In genomic region chr1:234600418-234601216, GRCh38 we compare ENCODE assay signal across 8 cellular contexts. TPM values are rescaled to one million over a fixed set of nuclear protein-coding genes. Genes with fewer than 3 reads are reported as not detected.
A peak's percentile ranks its signal among the peaks of the same experiment; 100 is the strongest.
DNase-seq lines count a peak whose midpoint lies in the region; ATAC-seq and TF ChIP-seq lines count a peak whose summit lies in the region.

No MANE protein-coding gene starts in this region.

- TF ChIP-seq CTCF in HFFc6 (IDR thresholded peaks at IDR 0.05) = no peak
- TF ChIP-seq CTCF in dorsolateral prefrontal cortex (IDR thresholded peaks at IDR 0.05 in 54 of 56, conservative IDR thresholded peaks at IDR 0.05 in 2 of 56; ENCODE audit: low read depth in 1 of 56, partially characterized antibody in 56 of 56) = no peak
- TF ChIP-seq CTCF in vagina (IDR thresholded peaks at IDR 0.05) = no peak

- no peak for DNase-seq in HFFc6
- DNase-seq in RKO (ENCODE audit: low spot score) = peak; percentile 49
- peak in 4 of 10 donors; percentile 44 to 67 (median 60) for DNase-seq in dorsolateral prefrontal cortex
- DNase-seq in midbrain (lab: John Stamatoyannopoulos, UW) = peak; percentile 33
- DNase-seq in vagina (ENCODE audit: extremely low spot score in 2 of 2) = no peak
- no peak for DNase-seq in activated CD8-positive, alpha-beta memory T cell treated with anti-CD3 and anti-CD28 coated beads, Interleukin-2, amount 50 U/mL, for 48 hours

- peak overlapping the region in 58 of 59 donors; percentile 35 to 91 (median 67) for H3K4me3 ChIP-seq in dorsolateral prefrontal cortex
- H3K4me3 ChIP-seq in vagina = peak overlapping the region; percentile 44 to 51

- peak overlapping the region; percentile 97 for H3K4me3 Mint-ChIP-seq in HFFc6

- peaks cover 22% of the 10 kb centered on the region for H3K36me3 Mint-ChIP-seq in HFFc6 (ENCODE audit: low read depth)

- peak overlapping the region; percentile 88 to 100 (median 99) for H3K27ac ChIP-seq in dorsolateral prefrontal cortex
- peak overlapping the region; percentile 100 for H3K27ac ChIP-seq in vagina

- no peak for ATAC-seq in GM18519 (IDR thresholded peaks at IDR 0.05; ENCODE audit: low FRiP score, unreplicated experiment)

- no peaks in the 10 kb centered on the region for H3K27me3 ChIP-seq in dorsolateral prefrontal cortex
- H3K27me3 ChIP-seq in vagina = no peaks in the 10 kb centered on the region

- H3K27me3 Mint-ChIP-seq in HFFc6 (ENCODE audit: insufficient read depth) = peaks cover 3% of the 10 kb centered on the region; the same call in 1 of the 2 replicates

- peak overlapping the region; percentile 64 for H3K9ac ChIP-seq in ES-I3 (ENCODE audit: low read depth, low read length)

- H3K4me1 ChIP-seq in ES-I3 (ENCODE audit: insufficient read depth, low read length) (peaks cover 30% of the 10 kb centered on the region), vagina (peaks cover 70% of the 10 kb centered on the region)

- TF ChIP-seq POLR2A in vagina (IDR thresholded peaks at IDR 0.05) = no peak

- no peaks in the 10 kb centered on the region; the same call in 1 of the 2 replicates for H3K9me3 Mint-ChIP-seq in HFFc6

- H3K36me3 ChIP-seq in ES-I3 (ENCODE audit: insufficient read depth, low read length) (no peaks in the 10 kb centered on the region; the same call in 1 of the 2 replicates), vagina (no peaks in the 10 kb centered on the region)

- intact Hi-C loops in dorsolateral prefrontal cortex (cut with DNase I) = loop anchor here (2.0 kb wide), 2 partner anchors 56 to 58 kb away; no protein-coding TSS in a partner anchor
- intact Hi-C loops in vagina (cut with DNase I) = loop anchor here (5.0 kb wide), 1 partner anchor 98 kb away; no protein-coding TSS in a partner anchor

- H3K27ac Mint-ChIP-seq in HFFc6 = peak overlapping the region; percentile 90

- peaks cover 67% of the 10 kb centered on the region for H3K4me1 Mint-ChIP-seq in HFFc6 (ENCODE audit: low read depth)

- no peaks in the 10 kb centered on the region for H3K9me3 ChIP-seq in ES-I3 (ENCODE audit: control insufficient read depth, insufficient read depth, low read length)
- no peaks in the 10 kb centered on the region for H3K9me3 ChIP-seq in vagina

RNA-seq across cellular contexts. Expression of gene IRF2BP2, which starts 9.4 kb away (rescaled TPM):
- 10 to 100 TPM; 58.6 to 87.1 (median 73.2) TPM for total RNA-seq in HFFc6 (2021; fragmentation: NEBNext Ultra II Directional; extraction: Animal tissue kit (Norgen Biotek cat#: 25700))
- total RNA-seq in dorsolateral prefrontal cortex (100 to 1,000 TPM in 54 of 120 experiments, 10 to 100 TPM in 66; 60.9 to 188 (median 96.3) TPM), vagina (72.9 TPM)

Comparison
In these comparisons a context has a peak if more than half of its experiments do, and no peak if none do; other contexts are left out.
1. DNase-seq: peak in RKO (single experiment) and midbrain (single experiment); none in HFFc6 (single experiment), vagina (0 of 2) and activated CD8-positive, alpha-beta memory T cell treated with anti-CD3 and anti-CD28 coated beads, Interleukin-2, amount 50 U/mL, for 48 hours (single experiment).